In genomic region chr2:113282747-113283533, GRCh38 we compare ENCODE assay signal across 8 cellular contexts. TPM values are rescaled to one million over a fixed set of nuclear protein-coding genes. Genes with fewer than 3 reads are reported as not detected.
A peak's percentile ranks its signal among the peaks of the same experiment; 100 is the strongest.
DNase-seq lines count a peak whose midpoint lies in the region; ATAC-seq and TF ChIP-seq lines count a peak whose summit lies in the region.

No MANE protein-coding gene starts in this region.

- intact Hi-C loops in HCT116 (cut with micrococcal nuclease): no loop called here
- intact Hi-C loops in left cardiac atrium (cut with DNase I): no loop called here
- intact Hi-C loops in gastrocnemius medialis (cut with DNase I; ENCODE audit: low total_unique reads): loop anchor here (10.0 kb wide), 1 partner anchor 78 kb away; no protein-coding TSS in a partner anchor

- H3K4me1 ChIP-seq in HCT116 (ENCODE audit: control insufficient read depth in 1 of 2, insufficient read depth in 2 of 2, low read length in 2 of 2) (peaks cover 57 to 59% of the 10 kb centered on the region in 2 experiments), gastrocnemius medialis (peaks cover 4 to 16% of the 10 kb centered on the region in 2 donors)

- H4K20me1 ChIP-seq in HCT116 (ENCODE audit: insufficient read depth): no peaks in the 10 kb centered on the region

- TF ChIP-seq CTCF in HCT116 (IDR thresholded peaks at IDR 0.05 in 2 of 3, conservative IDR thresholded peaks at IDR 0.05 in 1 of 3; ENCODE audit: borderline replicate concordance in 1 of 3, insufficient read depth in 1 of 3, low read depth in 2 of 3, low read length in 2 of 3) (peak; percentile 30 to 39 (median 33); a peak in 5 of 6 replicates), gastrocnemius medialis (IDR thresholded peaks at IDR 0.05 in 4 of 5, conservative IDR thresholded peaks at IDR 0.05 in 1 of 5) (peak; percentile 15 to 31 (median 24))

- peak overlapping the region; percentile 61 for H3K9ac ChIP-seq in HCT116 (ENCODE audit: low read length)

- CTCF ChIA-PET in HCT116 (lab: Charles Lee): interaction anchor here (1.3 kb wide), 1 partner anchor 79 kb away, joined by 3 read pairs; no protein-coding TSS in a partner anchor

- H3K9me3 ChIP-seq in HCT116 (ENCODE audit: control insufficient read depth in 1 of 2, insufficient read depth in 1 of 2, low read depth in 1 of 2, low read length in 2 of 2) (no peaks in the 10 kb centered on the region), gastrocnemius medialis (no peaks in the 10 kb centered on the region)

- H3K36me3 ChIP-seq in HCT116 (ENCODE audit: control insufficient read depth in 1 of 2, insufficient read depth in 2 of 2, low read length in 2 of 2): no peaks in the 10 kb centered on the region
- no peaks in the 10 kb centered on the region for H3K36me3 ChIP-seq in gastrocnemius medialis

- H2AFZ ChIP-seq in HCT116 (ENCODE audit: low read depth, low read length, poor library complexity, severe bottlenecking): peak overlapping the region; percentile 82

- peak; percentile 41 for TF ChIP-seq RAD21 in HCT116 (IDR thresholded peaks at IDR 0.05; ENCODE audit: low read depth)

- H3K79me2 ChIP-seq in HCT116 (ENCODE audit: insufficient read depth, low read length): no peaks in the 10 kb centered on the region

- TF ChIP-seq POLR2A in HCT116 (IDR thresholded peaks at IDR 0.05; ENCODE audit: borderline replicate concordance, extremely low read depth, insufficient read depth, insufficient read length) (no peak), gastrocnemius medialis (IDR thresholded peaks at IDR 0.05) (no peak)

- ATAC-seq in HCT116 (peak; percentile 62), left cardiac atrium (peak; percentile 44 to 69), gastrocnemius medialis (peak; percentile 35 to 77), HG02610 (IDR thresholded peaks at IDR 0.05; ENCODE audit: unreplicated experiment) (no peak), GM18858 (IDR thresholded peaks at IDR 0.05; ENCODE audit: unreplicated experiment) (no peak)

- RAD21 ChIA-PET in HCT116 (lab: Charles Lee; ENCODE audit: low non-redundant PET in 1 of 2, low total read pairs in 2 of 2, uncharacterized antibody in 2 of 2, unreplicated experiment in 2 of 2): no interaction called here

- no peaks in the 10 kb centered on the region for H3K27me3 ChIP-seq in HCT116 (ENCODE audit: insufficient read depth, low read length)
- H3K27me3 ChIP-seq in gastrocnemius medialis: peaks cover 0 to 8% (median under 1%) of the 10 kb centered on the region in 3 donors

- H3K4me2 ChIP-seq in HCT116 (ENCODE audit: low read length): peak overlapping the region; percentile 70

- H3K27ac ChIP-seq in HCT116 (ENCODE audit: low read depth, low read length) (peak overlapping the region; percentile 99), gastrocnemius medialis (peak overlapping the region in 3 of 4 donors; percentile 37 to 66 (median 64))

- DNase-seq in HCT116 (ENCODE audit: low read depth, low spot score): peak; percentile 61
- peak; percentile 69 for DNase-seq in SKM-1 (lab: John Stamatoyannopoulos, UW; ENCODE audit: unreplicated experiment)
- DNase-seq in left cardiac atrium: peak; percentile 39
- DNase-seq in gastrocnemius medialis: peak; percentile 31 to 75
- no peak for DNase-seq in NCI-H2029 treated with DMSO at 0.1 percent for 48 hours (lab: John Stamatoyannopoulos, UW)
- no peak for DNase-seq in NCI-H2081 (lab: John Stamatoyannopoulos, UW)

- POLR2A ChIA-PET in HCT116 (lab: Charles Lee): interaction anchor here (1.0 to 1.6 kb wide), 2 partner anchors 32 to 48 kb away, joined by 3 to 4 read pairs; no protein-coding TSS in a partner anchor

- BruUV-seq in HCT116 (replicated peaks; lab: Mats Ljungman, UMichigan): no TSS peak

- no peaks in the 10 kb centered on the region for H3K9me2 ChIP-seq in HCT116 (ENCODE audit: insufficient read depth)

- H3K4me3 ChIP-seq in HCT116 (replicated peaks in 1 of 2; ENCODE audit: low read depth in 1 of 2, low read length in 2 of 2) (peak overlapping the region; percentile 2 to 4; a peak in 1 of 4 replicates), gastrocnemius medialis (no peak overlapping the region)

- in situ Hi-C loops in gastrocnemius medialis (cut with MboI; ENCODE audit: low sequenced_read_pairs in 4 of 4): no loop called here

TF ChIP-seq in HCT116, 20 proteins besides CTCF, POLR2A, EP300 and RAD21:
- TF ChIP-seq SP1 (IDR thresholded peaks at IDR 0.05; ENCODE audit: low read depth): peak; percentile 16; the same call in 1 of the 2 replicates
- peak; percentile 19; the same call in 1 of the 2 replicates for TF ChIP-seq CEBPB (IDR thresholded peaks at IDR 0.05; ENCODE audit: low read depth)
- peak; percentile 31; the same call in 1 of the 2 replicates for TF ChIP-seq CBX3 (IDR thresholded peaks at IDR 0.05; ENCODE audit: low read depth)
- no peak for TF ChIP-seq EZH2phosphoT487 (IDR thresholded peaks at IDR 0.05; ENCODE audit: borderline replicate concordance)
- no peak for TF ChIP-seq JUND (IDR thresholded peaks at IDR 0.05)
- TF ChIP-seq MAX (IDR thresholded peaks at IDR 0.05): peak; percentile 80

RNA-seq across cellular contexts. Expression of gene PAX8, which starts 4.2 kb away (rescaled TPM):
- total RNA-seq in HCT116 (2021; ENCODE audit: unreplicated experiment) (4.4 TPM), left cardiac atrium (1 to 10 TPM in 1 of 2 donors, under 1 TPM in 1; 0.13 to 1.9 TPM), gastrocnemius medialis (1 to 10 TPM in 3 of 4 donors, under 1 TPM in 1; 0.27 to 8.7 (median 2.1) TPM)
- 11.9 and 15.6 TPM in 2 replicates for polyA plus RNA-seq in HCT116 (2012)

Comparison
In these comparisons a context has a peak if more than half of its experiments do, and no peak if none do; other contexts are left out.
1. ATAC-seq: peak in HCT116 (single experiment), left cardiac atrium (2 of 2) and gastrocnemius medialis (2 of 2); none in HG02610 (single experiment) and GM18858 (single experiment).
2. DNase-seq: peak in HCT116 (single experiment), SKM-1 (single experiment), left cardiac atrium (single experiment) and gastrocnemius medialis (2 of 2); none in NCI-H2029 treated with DMSO at 0.1 percent for 48 hours (single experiment) and NCI-H2081 (0 of 2).
3. H3K4me3 ChIP-seq: peak in HCT116 (2 of 2); none in gastrocnemius medialis (0 of 4).